10 cellular contexts compared by ENCODE assay signal in genomic region chr7:148914208-148914777, GRCh38. TPM values are rescaled to one million over a fixed set of nuclear protein-coding genes. Genes with fewer than 3 reads are reported as not detected.
DNase-seq lines count a peak whose midpoint lies in the region; ATAC-seq and TF ChIP-seq lines count a peak whose summit lies in the region.
"Had no signal": no experiment of that assay in that cellular context is flagged by ENCODE, and none has a peak within 500 bp of the region (broad histone marks: within the 10 kb centered on the region; RNA-seq: fewer than 3 reads in every experiment).

No MANE protein-coding gene starts in this region.

- H3K4me1 Mint-ChIP-seq in central memory CD8-positive, alpha-beta T cell, result peaks cover 32% of the 10 kb centered on the region

- H3K9me3 ChIP-seq in prostate gland, result no peaks in the 10 kb centered on the region
- H3K9me3 ChIP-seq: SJSA1 had no signal

- H3K27me3 Mint-ChIP-seq in central memory CD8-positive, alpha-beta T cell, result no peaks in the 10 kb centered on the region

- H3K27me3 ChIP-seq in prostate gland (replicated peaks; ENCODE audit: insufficient read depth), result no peaks in the 10 kb centered on the region
- H3K27me3 ChIP-seq: SJSA1 had no signal

- peak overlapping the region; percentile 59 for H3K27ac Mint-ChIP-seq in central memory CD8-positive, alpha-beta T cell (ENCODE audit: low read depth)

- H3K4me3 Mint-ChIP-seq in central memory CD8-positive, alpha-beta T cell, result peak overlapping the region; percentile 68

- H3K9me3 Mint-ChIP-seq in central memory CD8-positive, alpha-beta T cell, result no peaks in the 10 kb centered on the region

- TF ChIP-seq POLR2A in prostate gland (IDR thresholded peaks at IDR 0.05), result no peak

- no peaks in the 10 kb centered on the region for H3K36me3 ChIP-seq in prostate gland
- H3K36me3 ChIP-seq: SJSA1 had no signal

- TF ChIP-seq CTCF in coronary artery (IDR thresholded peaks at IDR 0.05) (no peak), prostate gland (IDR thresholded peaks at IDR 0.05) (no peak)

- H3K4me3 ChIP-seq in coronary artery (no peak overlapping the region), prostate gland (no peak overlapping the region)
- H3K4me3 ChIP-seq: SJSA1 had no signal

- intact Hi-C loops in prostate gland (cut with DNase I), result no loop called here

- no peaks in the 10 kb centered on the region for H3K4me1 ChIP-seq in prostate gland (replicated peaks)
- H3K4me1 ChIP-seq: SJSA1 had no signal

- peak; percentile 21 to 55 for DNase-seq in SW 1271 (lab: John Stamatoyannopoulos, UW)
- no peak for DNase-seq in central memory CD8-positive, alpha-beta T cell (ENCODE audit: low spot score in 2 of 2)
- peak; percentile 60 for DNase-seq in stimulated activated CD4-positive, alpha-beta T cell treated with anti-CD3 and anti-CD28 coated beads, Interleukin-4, amount 100 ng/mL, for 1 hour
- DNase-seq in coronary artery (ENCODE audit: low spot score), result no peak
- no peak for DNase-seq in prostate gland (ENCODE audit: low spot score)
- DNase-seq in GDM1 (lab: John Stamatoyannopoulos, UW), result no peak
- DNase-seq: left cardiac atrium had no signal

- 55% methylated on average over 10 of the region's 10 CpGs for WGBS in prostate gland

- ATAC-seq in GM18861 (IDR thresholded peaks at IDR 0.05; ENCODE audit: unreplicated experiment) (peak; percentile 43), HG02973 (IDR thresholded peaks at IDR 0.05; ENCODE audit: unreplicated experiment) (peak; percentile 61)
- ATAC-seq in central memory CD8-positive, alpha-beta T cell (replicated peaks; ENCODE audit: extremely low read depth, poor library complexity, severe bottlenecking), result no peak

- no peaks in the 10 kb centered on the region for H3K36me3 Mint-ChIP-seq in central memory CD8-positive, alpha-beta T cell (ENCODE audit: insufficient read depth)

- H3K27ac ChIP-seq in coronary artery (no peak overlapping the region), prostate gland (no peak overlapping the region)
- H3K27ac ChIP-seq: SJSA1 had no signal

RNA-seq across cellular contexts. Expression of gene EZH2, which starts 30.2 kb away (rescaled TPM):
- 1 to 10 TPM; 2.3 to 8.6 TPM for total RNA-seq in prostate gland

Comparison
In these comparisons a context has a peak if more than half of its experiments do, and no peak if none do; other contexts are left out.
1. DNase-seq: peak in SW 1271 (2 of 2) and stimulated activated CD4-positive, alpha-beta T cell treated with anti-CD3 and anti-CD28 coated beads, Interleukin-4, amount 100 ng/mL, for 1 hour (single experiment); none in central memory CD8-positive, alpha-beta T cell (0 of 2), coronary artery (single experiment), prostate gland (single experiment) and GDM1 (single experiment).